8 cellular contexts compared by ENCODE assay signal in genomic region chr9:37187269-37187668, GRCh38.
DNase-seq lines count a peak whose midpoint lies in the region; ATAC-seq and TF ChIP-seq lines count a peak whose summit lies in the region.
"Had no signal": no experiment of that assay in that cellular context is flagged by ENCODE, and none has a peak within 500 bp of the region (broad histone marks: within the 10 kb centered on the region; RNA-seq: fewer than 3 reads in every experiment).

No MANE protein-coding gene starts in this region.

- peak; percentile 36 for DNase-seq in NB4 (ENCODE audit: low read depth)
- no peak for DNase-seq in natural killer cell
- DNase-seq in HPDE6-E6E7 (ENCODE audit: extremely low spot score): no peak
- no peak for DNase-seq in cortex of kidney (lab: John Stamatoyannopoulos, UW)
- no peak for DNase-seq in H9

- H3K79me2 ChIP-seq in H9 (ENCODE audit: insufficient read depth, low read length): no peaks in the 10 kb centered on the region; the same call in 1 of the 2 replicates

- H3K27me3 ChIP-seq in H9 (ENCODE audit: insufficient read depth, low read length): no peaks in the 10 kb centered on the region

- no peak overlapping the region for H3K4me2 ChIP-seq in H9 (ENCODE audit: insufficient read depth, insufficient read length, low read length)

- no peak overlapping the region for H2BK15ac ChIP-seq in H9 (ENCODE audit: low read depth, low read length)

- H3K18ac ChIP-seq in H9 (ENCODE audit: insufficient read length, low read depth, low read length): no peak overlapping the region

- no peaks in the 10 kb centered on the region for H4K20me1 ChIP-seq in H9 (ENCODE audit: control insufficient read depth, insufficient read depth, insufficient read length)

- no peak overlapping the region for H2BK120ac ChIP-seq in H9 (ENCODE audit: low read depth, low read length, poor library complexity, severe bottlenecking)

- H3K27ac Mint-ChIP-seq in natural killer cell (peak overlapping the region; percentile 86 to 93), H9 (no peak overlapping the region)

- no peak overlapping the region for H3K56ac ChIP-seq in H9 (ENCODE audit: insufficient read length, low read depth, low read length)

- TF ChIP-seq CTCF in NB4 (IDR thresholded peaks at IDR 0.05; ENCODE audit: low read depth, low read length) (no peak), natural killer cell (IDR thresholded peaks at IDR 0.05) (no peak), H9 (conservative IDR thresholded peaks at IDR 0.05) (no peak)

- no CpG with 5 or more reads among the region's 7 CpGs for WGBS in H9 (ENCODE audit: extremely low coverage, insufficient read length, low lambda C conversion rate)

- no peak overlapping the region for H3K27ac ChIP-seq in H9 (ENCODE audit: insufficient read length, low read depth, low read length)

- peaks cover 3% of the 10 kb centered on the region; the same call in 1 of the 2 replicates for H3K4me1 ChIP-seq in H9 (ENCODE audit: insufficient read depth, low read length)

- no peak overlapping the region for H3K14ac ChIP-seq in H9 (ENCODE audit: insufficient read depth, low read length)

- ATAC-seq in GM18909 (IDR thresholded peaks at IDR 0.05; ENCODE audit: poor library complexity, unreplicated experiment): peak; percentile 62
- peak; percentile 55 for ATAC-seq in HG02588 (IDR thresholded peaks at IDR 0.05; ENCODE audit: unreplicated experiment)
- ATAC-seq in natural killer cell: peak in 2 of 3 donors; percentile 52 to 61
- ATAC-seq: HCT116 had no signal

- no peaks in the 10 kb centered on the region for H3K23me2 ChIP-seq in H9 (ENCODE audit: insufficient read length, low read depth, low read length, poor library complexity, severe bottlenecking)

- no peak overlapping the region for H3K9ac ChIP-seq in H9 (ENCODE audit: extremely low read depth, insufficient read length, low read length)

- no peak overlapping the region for H2AFZ ChIP-seq in H9 (ENCODE audit: low read length)

- H3K27me3 Mint-ChIP-seq in natural killer cell (ENCODE audit: low read depth in 2 of 2) (no peaks in the 10 kb centered on the region), H9 (ENCODE audit: low read depth) (no peaks in the 10 kb centered on the region)

- H3K4me1 Mint-ChIP-seq in natural killer cell (peaks cover 31 to 49% of the 10 kb centered on the region in 2 donors), H9 (peaks cover 49 to 51% of the 10 kb centered on the region in 2 experiments)

- H3K9me3 ChIP-seq in H9 (ENCODE audit: control insufficient read depth, low read depth, low read length): no peaks in the 10 kb centered on the region

- H3K9me3 Mint-ChIP-seq in natural killer cell: peaks cover 0 to 5% of the 10 kb centered on the region in 2 donors
- peaks cover 2 to 6% of the 10 kb centered on the region in 2 experiments for H3K9me3 Mint-ChIP-seq in H9

- no peak overlapping the region for H3K4ac ChIP-seq in H9 (ENCODE audit: low read depth, low read length)

- H3K4me3 Mint-ChIP-seq in natural killer cell (peak overlapping the region; percentile 83), H9 (no peak overlapping the region)

- TF ChIP-seq POLR2A in NB4 (IDR thresholded peaks at IDR 0.05; ENCODE audit: extremely low read depth, insufficient read length): no peak

- H2BK12ac ChIP-seq in H9 (ENCODE audit: insufficient read length, low read depth, low read length): no peak overlapping the region

- H3K36me3 Mint-ChIP-seq in natural killer cell: no peaks in the 10 kb centered on the region
- peaks cover 12 to 31% (median 15%) of the 10 kb centered on the region in 3 experiments for H3K36me3 Mint-ChIP-seq in H9 (ENCODE audit: insufficient read depth in 1 of 3, low read depth in 3 of 3)

- no peak overlapping the region for H2AK5ac ChIP-seq in H9 (ENCODE audit: insufficient read length, low read length)

- no peak overlapping the region for H4K5ac ChIP-seq in H9 (ENCODE audit: insufficient read length, low read depth, low read length)

- H4K8ac ChIP-seq in H9 (replicated peaks; ENCODE audit: insufficient read length, low read depth, low read length): no peak overlapping the region

- H2BK20ac ChIP-seq in H9 (ENCODE audit: low read depth, low read length, poor library complexity, severe bottlenecking): no peak overlapping the region

- H3K23ac ChIP-seq in H9 (ENCODE audit: insufficient read length, low read depth, low read length): no peak overlapping the region

- H4K91ac ChIP-seq in H9 (ENCODE audit: insufficient read length, low read depth, low read length): no peak overlapping the region

- H3K79me1 ChIP-seq in H9 (ENCODE audit: insufficient read depth, low read depth, low read length, poor library complexity, severe bottlenecking): no peaks in the 10 kb centered on the region

- H3K4me3 ChIP-seq in NB4 (ENCODE audit: low read depth, low read length): no peak overlapping the region

- H2BK5ac ChIP-seq in H9 (ENCODE audit: insufficient read length, low read length): no peak overlapping the region

- H3T11ph ChIP-seq in H9 (ENCODE audit: low read length): no peak overlapping the region

- intact Hi-C loops in natural killer cell (cut with micrococcal nuclease): no loop called here

Comparison
In these comparisons a context has a peak if more than half of its experiments do, and no peak if none do; other contexts are left out.
1. H3K27ac Mint-ChIP-seq: peak in natural killer cell (2 of 2); none in H9 (0 of 3).
2. Peak in every context shown above with its lines, with median percentiles within 50 percentile points of each other: ATAC-seq.